ENCODE assay signal across 2 cellular contexts in the genomic region with DNA sequence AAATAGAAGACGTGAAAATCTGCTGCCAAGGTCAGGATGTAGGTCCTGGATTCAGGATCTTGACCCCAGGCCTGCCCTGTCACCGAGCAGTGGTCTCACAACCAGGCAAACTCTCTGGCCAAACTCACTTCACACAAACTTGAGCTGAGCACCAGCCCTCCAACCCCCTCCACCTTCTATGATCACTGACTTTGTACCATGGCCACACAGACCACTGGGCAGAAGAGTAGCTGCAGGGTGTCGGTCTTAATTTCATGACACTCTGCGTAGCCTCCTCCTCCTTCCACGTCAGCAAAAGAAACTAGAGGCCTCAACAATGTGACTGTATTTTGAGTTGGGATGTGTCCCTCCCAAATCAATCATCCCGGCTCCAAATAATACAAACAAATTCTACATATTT.
TF ChIP-seq lines count a peak whose summit lies in the region.

No MANE protein-coding gene starts in this region.

TF ChIP-seq in GM23338, 12 proteins besides CTCF, POLR2A, EP300 and RAD21 (continues in another document):
- no peak for TF ChIP-seq EZH2 (IDR thresholded peaks at IDR 0.05; ENCODE audit: low read depth, unreplicated experiment)
- TF ChIP-seq, protein P1, sequence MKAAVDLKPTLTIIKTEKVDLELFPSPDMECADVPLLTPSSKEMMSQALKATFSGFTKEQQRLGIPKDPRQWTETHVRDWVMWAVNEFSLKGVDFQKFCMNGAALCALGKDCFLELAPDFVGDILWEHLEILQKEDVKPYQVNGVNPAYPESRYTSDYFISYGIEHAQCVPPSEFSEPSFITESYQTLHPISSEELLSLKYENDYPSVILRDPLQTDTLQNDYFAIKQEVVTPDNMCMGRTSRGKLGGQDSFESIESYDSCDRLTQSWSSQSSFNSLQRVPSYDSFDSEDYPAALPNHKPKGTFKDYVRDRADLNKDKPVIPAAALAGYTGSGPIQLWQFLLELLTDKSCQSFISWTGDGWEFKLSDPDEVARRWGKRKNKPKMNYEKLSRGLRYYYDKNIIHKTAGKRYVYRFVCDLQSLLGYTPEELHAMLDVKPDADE (IDR thresholded peaks at IDR 0.05): no peak
- no peak for TF ChIP-seq JUNB (IDR thresholded peaks at IDR 0.05; ENCODE audit: unreplicated experiment)
- no peak for TF ChIP-seq STAT1 (IDR thresholded peaks at IDR 0.05; ENCODE audit: unreplicated experiment)
- no peak for TF ChIP-seq ZNF114 (CRISPR knock-in tag; IDR thresholded peaks at IDR 0.05)
- TF ChIP-seq, protein P2, sequence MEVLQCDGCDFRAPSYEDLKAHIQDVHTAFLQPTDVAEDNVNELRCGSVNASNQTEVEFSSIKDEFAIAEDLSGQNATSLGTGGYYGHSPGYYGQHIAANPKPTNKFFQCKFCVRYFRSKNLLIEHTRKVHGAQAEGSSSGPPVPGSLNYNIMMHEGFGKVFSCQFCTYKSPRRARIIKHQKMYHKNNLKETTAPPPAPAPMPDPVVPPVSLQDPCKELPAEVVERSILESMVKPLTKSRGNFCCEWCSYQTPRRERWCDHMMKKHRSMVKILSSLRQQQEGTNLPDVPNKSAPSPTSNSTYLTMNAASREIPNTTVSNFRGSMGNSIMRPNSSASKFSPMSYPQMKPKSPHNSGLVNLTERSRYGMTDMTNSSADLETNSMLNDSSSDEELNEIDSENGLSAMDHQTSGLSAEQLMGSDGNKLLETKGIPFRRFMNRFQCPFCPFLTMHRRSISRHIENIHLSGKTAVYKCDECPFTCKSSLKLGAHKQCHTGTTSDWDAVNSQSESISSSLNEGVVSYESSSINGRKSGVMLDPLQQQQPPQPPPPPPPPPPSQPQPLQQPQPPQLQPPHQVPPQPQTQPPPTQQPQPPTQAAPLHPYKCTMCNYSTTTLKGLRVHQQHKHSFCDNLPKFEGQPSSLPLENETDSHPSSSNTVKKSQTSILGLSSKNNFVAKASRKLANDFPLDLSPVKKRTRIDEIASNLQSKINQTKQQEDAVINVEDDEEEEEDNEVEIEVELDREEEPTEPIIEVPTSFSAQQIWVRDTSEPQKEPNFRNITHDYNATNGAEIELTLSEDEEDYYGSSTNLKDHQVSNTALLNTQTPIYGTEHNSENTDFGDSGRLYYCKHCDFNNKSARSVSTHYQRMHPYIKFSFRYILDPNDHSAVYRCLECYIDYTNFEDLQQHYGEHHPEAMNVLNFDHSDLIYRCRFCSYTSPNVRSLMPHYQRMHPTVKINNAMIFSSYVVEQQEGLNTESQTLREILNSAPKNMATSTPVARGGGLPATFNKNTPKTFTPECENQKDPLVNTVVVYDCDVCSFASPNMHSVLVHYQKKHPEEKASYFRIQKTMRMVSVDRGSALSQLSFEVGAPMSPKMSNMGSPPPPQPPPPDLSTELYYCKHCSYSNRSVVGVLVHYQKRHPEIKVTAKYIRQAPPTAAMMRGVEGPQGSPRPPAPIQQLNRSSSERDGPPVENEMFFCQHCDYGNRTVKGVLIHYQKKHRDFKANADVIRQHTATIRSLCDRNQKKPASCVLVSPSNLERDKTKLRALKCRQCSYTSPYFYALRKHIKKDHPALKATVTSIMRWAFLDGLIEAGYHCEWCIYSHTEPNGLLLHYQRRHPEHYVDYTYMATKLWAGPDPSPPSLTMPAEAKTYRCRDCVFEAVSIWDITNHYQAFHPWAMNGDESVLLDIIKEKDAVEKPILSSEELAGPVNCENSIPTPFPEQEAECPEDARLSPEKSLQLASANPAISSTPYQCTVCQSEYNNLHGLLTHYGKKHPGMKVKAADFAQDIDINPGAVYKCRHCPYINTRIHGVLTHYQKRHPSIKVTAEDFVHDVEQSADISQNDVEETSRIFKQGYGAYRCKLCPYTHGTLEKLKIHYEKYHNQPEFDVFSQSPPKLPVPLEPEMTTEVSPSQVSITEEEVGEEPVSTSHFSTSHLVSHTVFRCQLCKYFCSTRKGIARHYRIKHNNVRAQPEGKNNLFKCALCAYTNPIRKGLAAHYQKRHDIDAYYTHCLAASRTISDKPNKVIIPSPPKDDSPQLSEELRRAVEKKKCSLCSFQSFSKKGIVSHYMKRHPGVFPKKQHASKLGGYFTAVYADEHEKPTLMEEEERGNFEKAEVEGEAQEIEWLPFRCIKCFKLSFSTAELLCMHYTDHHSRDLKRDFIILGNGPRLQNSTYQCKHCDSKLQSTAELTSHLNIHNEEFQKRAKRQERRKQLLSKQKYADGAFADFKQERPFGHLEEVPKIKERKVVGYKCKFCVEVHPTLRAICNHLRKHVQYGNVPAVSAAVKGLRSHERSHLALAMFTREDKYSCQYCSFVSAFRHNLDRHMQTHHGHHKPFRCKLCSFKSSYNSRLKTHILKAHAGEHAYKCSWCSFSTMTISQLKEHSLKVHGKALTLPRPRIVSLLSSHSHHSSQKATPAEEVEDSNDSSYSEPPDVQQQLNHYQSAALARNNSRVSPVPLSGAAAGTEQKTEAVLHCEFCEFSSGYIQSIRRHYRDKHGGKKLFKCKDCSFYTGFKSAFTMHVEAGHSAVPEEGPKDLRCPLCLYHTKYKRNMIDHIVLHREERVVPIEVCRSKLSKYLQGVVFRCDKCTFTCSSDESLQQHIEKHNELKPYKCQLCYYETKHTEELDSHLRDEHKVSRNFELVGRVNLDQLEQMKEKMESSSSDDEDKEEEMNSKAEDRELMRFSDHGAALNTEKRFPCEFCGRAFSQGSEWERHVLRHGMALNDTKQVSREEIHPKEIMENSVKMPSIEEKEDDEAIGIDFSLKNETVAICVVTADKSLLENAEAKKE (CRISPR knock-in tag; IDR thresholded peaks at IDR 0.05): no peak
- TF ChIP-seq POLR2AphosphoS5 (IDR thresholded peaks at IDR 0.05; ENCODE audit: low read depth): no peak
- no peak for TF ChIP-seq CREB1 (CRISPR knock-in tag; IDR thresholded peaks at IDR 0.05; ENCODE audit: low read depth)
- TF ChIP-seq NANOG (IDR thresholded peaks at IDR 0.05; ENCODE audit: borderline replicate concordance): no peak
- no peak for TF ChIP-seq ZNF331 (CRISPR knock-in tag; IDR thresholded peaks at IDR 0.05; ENCODE audit: low read depth)

TF ChIP-seq in HepG2, 621 proteins besides CTCF, POLR2A, EP300 and RAD21:
- TF ChIP-seq SMAD9 (CRISPR knock-in tag; IDR thresholded peaks at IDR 0.05): no peak
- TF ChIP-seq ELF3 (CRISPR knock-in tag; IDR thresholded peaks at IDR 0.05): no peak
- no peak for TF ChIP-seq SOX13 (IDR thresholded peaks at IDR 0.05)
- no peak for TF ChIP-seq SOX13 (CRISPR knock-in tag; conservative IDR thresholded peaks at IDR 0.05 in 1 of 2, IDR thresholded peaks at IDR 0.05 in 1 of 2)
- no peak for TF ChIP-seq ZNF547 (CRISPR knock-in tag; IDR thresholded peaks at IDR 0.05)
TF ChIP-seq in HepG2: peak in this region for 0.
